ENCODE assay signal across 8 cellular contexts in genomic region chr10:26881600-26882331, GRCh38. TPM values are rescaled to one million over a fixed set of nuclear protein-coding genes. Genes with fewer than 3 reads are reported as not detected.
A peak's percentile ranks its signal among the peaks of the same experiment; 100 is the strongest.
DNase-seq lines count a peak whose midpoint lies in the region; ATAC-seq and TF ChIP-seq lines count a peak whose summit lies in the region.

No MANE protein-coding gene starts in this region.

- no peaks in the 10 kb centered on the region for H3K9me3 ChIP-seq in SU-DHL-6 (ENCODE audit: insufficient read depth, low read length)
- H3K9me3 ChIP-seq in ovary = no peaks in the 10 kb centered on the region

- peak; percentile 60 for ATAC-seq in GM21381 (IDR thresholded peaks at IDR 0.05; ENCODE audit: unreplicated experiment)

- TF ChIP-seq CTCF in SU-DHL-6 (IDR thresholded peaks at IDR 0.05; ENCODE audit: insufficient read depth, low read length, poor library complexity, severe bottlenecking) (peak; percentile 54), foreskin fibroblast (IDR thresholded peaks at IDR 0.05; ENCODE audit: low read depth, low read length) (peak; percentile 77), ovary (IDR thresholded peaks at IDR 0.05) (peak in 2 of 3 donors; percentile 53 to 69)

- no peaks in the 10 kb centered on the region for H3K79me2 ChIP-seq in SU-DHL-6 (ENCODE audit: insufficient read depth, low read length)

- no peaks in the 10 kb centered on the region for H4K20me1 ChIP-seq in SU-DHL-6 (ENCODE audit: low read depth, low read length)

- TF ChIP-seq EP300 in ovary (IDR thresholded peaks at IDR 0.05) = no peak

- H2AFZ ChIP-seq in SU-DHL-6 (ENCODE audit: low read depth, low read length, severe bottlenecking) = no peak overlapping the region

- H3K27ac ChIP-seq in SU-DHL-6 (ENCODE audit: low read depth, low read length) (no peak overlapping the region), ovary (no peak overlapping the region)

- no peak overlapping the region for H3K9ac ChIP-seq in SU-DHL-6 (ENCODE audit: low read length)

- DNase-seq in DMS53 treated with DMSO at 0.1 percent for 48 hours (lab: John Stamatoyannopoulos, UW; ENCODE audit: unreplicated experiment) (peak; percentile 86), NCI-H1105 (lab: John Stamatoyannopoulos, UW) (peak; percentile 12), foreskin fibroblast (peak; percentile 45 to 80), ovary (no peak), UCSD-AML1 (lab: John Stamatoyannopoulos, UW; ENCODE audit: unreplicated experiment) (no peak), middle frontal gyrus (ENCODE audit: extremely low spot score, low spot score) (no peak)

- H3K4me1 ChIP-seq in ovary (ENCODE audit: insufficient read depth) = no peaks in the 10 kb centered on the region

- H3K36me3 ChIP-seq in SU-DHL-6 (ENCODE audit: low read length) = no peaks in the 10 kb centered on the region
- no peaks in the 10 kb centered on the region for H3K36me3 ChIP-seq in ovary

- intact Hi-C loops in ovary (cut with DNase I) = loop anchor here in 2 of 4 donors (2.0 to 10.0 kb wide), 2 partner anchors 157 kb away; no protein-coding TSS in a partner anchor

- H3K27me3 ChIP-seq in SU-DHL-6 (ENCODE audit: low read length) (no peaks in the 10 kb centered on the region), ovary (peaks cover 2% of the 10 kb centered on the region)

- no peaks in the 10 kb centered on the region for H3K9me2 ChIP-seq in SU-DHL-6 (replicated peaks; ENCODE audit: insufficient read depth, low read length)

- H3K4me3 ChIP-seq in SU-DHL-6 (ENCODE audit: insufficient read depth, low read length, poor library complexity, severe bottlenecking) (no peak overlapping the region), foreskin fibroblast (ENCODE audit: low read depth in 1 of 2, low read length in 2 of 2) (no peak overlapping the region), ovary (no peak overlapping the region)

- 10 to 14% (median 11%) methylated on average over 10 of the region's 10 CpGs for WGBS in ovary, 3 donors

- no peak overlapping the region for H3K4me2 ChIP-seq in SU-DHL-6 (ENCODE audit: low read depth, low read length, poor library complexity, severe bottlenecking)

- no peaks in the 10 kb centered on the region; the same call in 1 of the 2 replicates for H3F3A ChIP-seq in SU-DHL-6 (ENCODE audit: insufficient read depth)

- TF ChIP-seq POLR2A in ovary (IDR thresholded peaks at IDR 0.05) = no peak

RNA-seq across cellular contexts. Expression of gene ABI1, which starts 21.0 kb away (rescaled TPM):
- 10 to 100 TPM; 29.8 to 51.7 (median 42.1) TPM for total RNA-seq in ovary
- polyA plus RNA-seq in ovary = 10 to 100 TPM; 31.1 to 51.1 TPM

Comparison
In these comparisons a context has a peak if more than half of its experiments do, and no peak if none do; other contexts are left out.
1. DNase-seq: peak in DMS53 treated with DMSO at 0.1 percent for 48 hours (single experiment), NCI-H1105 (single experiment) and foreskin fibroblast (2 of 2); none in ovary (0 of 5), UCSD-AML1 (single experiment) and middle frontal gyrus (single experiment).
2. Peak in every context shown above with its lines, with median percentiles within 50 percentile points of each other: CTCF ChIP-seq.